Comparison of ENCODE assay signal across 8 cellular contexts in the genomic region with DNA sequence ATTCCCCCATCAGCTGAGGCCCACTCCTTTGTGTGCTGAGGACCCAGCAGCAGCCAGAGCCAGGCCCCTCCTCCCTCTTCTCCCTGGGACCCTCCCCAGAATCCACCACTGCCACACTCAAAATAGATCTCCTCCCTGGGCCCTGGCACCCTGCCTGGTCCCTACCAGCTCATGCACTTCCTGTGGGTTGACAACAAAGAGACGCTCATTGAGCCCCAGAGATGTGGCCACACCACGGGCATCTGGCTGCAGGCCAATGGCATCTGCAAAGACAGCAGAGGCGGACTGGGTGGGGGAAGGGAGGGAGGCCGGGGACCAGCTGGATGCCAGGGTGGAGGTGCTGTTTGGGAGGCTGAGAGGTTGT. TPM values are rescaled to one million over a fixed set of nuclear protein-coding genes. Genes with fewer than 3 reads are reported as not detected.
A peak's percentile ranks its signal among the peaks of the same experiment; 100 is the strongest.
DNase-seq lines count a peak whose midpoint lies in the region; ATAC-seq, FAIRE-seq and TF ChIP-seq lines count a peak whose summit lies in the region.

No MANE protein-coding gene starts in this region.

- H3K4me3 ChIP-seq in cardiac fibroblast (replicated peaks in 1 of 2; ENCODE audit: low read depth in 2 of 2, low read length in 2 of 2) (no peak overlapping the region), thyroid gland (replicated peaks in 1 of 3) (no peak overlapping the region)
- H3K4me3 ChIP-seq in naive thymus-derived CD4-positive, alpha-beta T cell (ENCODE audit: low read length), result no peak overlapping the region

- H3K27me3 ChIP-seq in naive thymus-derived CD4-positive, alpha-beta T cell (ENCODE audit: control insufficient read depth in 2 of 2, insufficient read depth in 2 of 2, low read length in 2 of 2), result no peaks in the 10 kb centered on the region
- H3K27me3 ChIP-seq in thyroid gland, result no peaks in the 10 kb centered on the region

- H3K4me1 ChIP-seq in naive thymus-derived CD4-positive, alpha-beta T cell (ENCODE audit: control insufficient read depth in 2 of 2, insufficient read depth in 2 of 2, low read length in 2 of 2), result peaks cover 13 to 14% of the 10 kb centered on the region in 2 donors
- peaks cover 50 to 79% of the 10 kb centered on the region in 2 donors for H3K4me1 ChIP-seq in thyroid gland

- peak overlapping the region in 8 of 9 donors; percentile 25 to 83 (median 56) for H3K27ac Mint-ChIP-seq in naive thymus-derived CD4-positive, alpha-beta T cell

- TF ChIP-seq CTCF in cardiac fibroblast (IDR thresholded peaks at IDR 0.05; ENCODE audit: low read depth, low read length) (no peak), thyroid gland (IDR thresholded peaks at IDR 0.05) (no peak), GM10266 (IDR thresholded peaks at IDR 0.05; ENCODE audit: control insufficient read depth, insufficient read depth, low read depth, missing control alignments) (no peak)

- peaks cover 10 to 44% (median 31%) of the 10 kb centered on the region in 7 donors for H3K4me1 Mint-ChIP-seq in naive thymus-derived CD4-positive, alpha-beta T cell

- H3K9me3 ChIP-seq in naive thymus-derived CD4-positive, alpha-beta T cell (ENCODE audit: control insufficient read depth in 2 of 3, low read length in 3 of 3), result no peaks in the 10 kb centered on the region
- no peaks in the 10 kb centered on the region for H3K9me3 ChIP-seq in thyroid gland

- WGBS in thyroid gland, 2 donors, result 8 to 18% methylated on average over 4 of the region's 4 CpGs

- DNase-seq in GM12891 (ENCODE audit: insufficient read length, low spot score) (no peak), NCI-H1092 (lab: John Stamatoyannopoulos, UW) (peak; percentile 98), UCSD-AML1 (lab: John Stamatoyannopoulos, UW; ENCODE audit: unreplicated experiment) (peak; percentile 86), cardiac fibroblast (ENCODE audit: low read depth in 2 of 2) (peak; percentile 16 to 50), thyroid gland (peak; percentile 96), GM10266 (ENCODE audit: extremely low spot score) (no peak), NCI-H446 treated with DMSO at 0.1 percent for 48 hours (lab: John Stamatoyannopoulos, UW) (no peak)
- DNase-seq in naive thymus-derived CD4-positive, alpha-beta T cell, result peak in 8 of 9 donors; percentile 44 to 67 (median 58)

- TF ChIP-seq POLR2A in GM12891 (IDR thresholded peaks at IDR 0.05; ENCODE audit: low read depth, low read length), result no peak
- no peak for TF ChIP-seq POLR2A in thyroid gland (IDR thresholded peaks at IDR 0.05)

- intact Hi-C loops in naive thymus-derived CD4-positive, alpha-beta T cell (cut with micrococcal nuclease), result no loop called here
- intact Hi-C loops in thyroid gland (cut with DNase I), result loop anchor here (5.0 kb wide), 1 partner anchor 36 kb away; no protein-coding TSS in a partner anchor

- no peak overlapping the region for H3K27ac ChIP-seq in naive thymus-derived CD4-positive, alpha-beta T cell (ENCODE audit: low read depth, low read length)
- peak overlapping the region; percentile 81 to 91 (median 84) for H3K27ac ChIP-seq in thyroid gland

- POLR2A ChIA-PET in naive thymus-derived CD4-positive, alpha-beta T cell (lab: Charles Lee), result interaction anchor here (0.6 to 1.7 kb wide), 9 partner anchors 24 to 98 kb away, joined by 3 to 6 read pairs (median 4); a partner anchor contains a TSS

- peak; percentile 81 for ATAC-seq in naive thymus-derived CD4-positive, alpha-beta T cell

- peaks cover 0 to 4% (median 0%) of the 10 kb centered on the region in 11 donors for H3K9me3 Mint-ChIP-seq in naive thymus-derived CD4-positive, alpha-beta T cell

- peaks cover 0 to 17% (median 0%) of the 10 kb centered on the region in 5 donors for H3K27me3 Mint-ChIP-seq in naive thymus-derived CD4-positive, alpha-beta T cell

- H3K36me3 Mint-ChIP-seq in naive thymus-derived CD4-positive, alpha-beta T cell, result no peaks in the 10 kb centered on the region

- FAIRE-seq in GM12891 (lab: Jason Lieb, UNC), result peak; percentile 66

- no peaks in the 10 kb centered on the region for H3K36me3 ChIP-seq in naive thymus-derived CD4-positive, alpha-beta T cell (ENCODE audit: control insufficient read depth in 2 of 3, insufficient read depth in 3 of 3, low read length in 3 of 3)
- peaks cover 0 to 1% of the 10 kb centered on the region in 2 donors for H3K36me3 ChIP-seq in thyroid gland

- CTCF ChIA-PET in naive thymus-derived CD4-positive, alpha-beta T cell (lab: Charles Lee), result interaction anchor here (0.7 to 10.3 kb wide), 34 partner anchors 10 to 709 kb away, joined by 3 to 346 read pairs (median 4); a partner anchor contains a TSS

- H3K4me3 Mint-ChIP-seq in naive thymus-derived CD4-positive, alpha-beta T cell, result peak overlapping the region in 9 of 10 donors; percentile 7 to 62 (median 41)

TF ChIP-seq in GM12891, 5 proteins besides CTCF, POLR2A, EP300 and RAD21:
- TF ChIP-seq POLR2AphosphoS5 (IDR thresholded peaks at IDR 0.05; ENCODE audit: low read depth, low read length) (no peak), SPI1 (IDR thresholded peaks at IDR 0.05; ENCODE audit: low read depth, low read length) (no peak), POU2F2 (IDR thresholded peaks at IDR 0.05; ENCODE audit: low read depth, low read length) (no peak), TAF1 (IDR thresholded peaks at IDR 0.05; ENCODE audit: low read depth, low read length) (no peak), PAX5 (IDR thresholded peaks at IDR 0.05; ENCODE audit: insufficient read depth, low read length, severe bottlenecking) (no peak)

RNA-seq across cellular contexts. Expression of a gene that starts 16.0 kb away (rescaled TPM):
- polyA plus RNA-seq in GM12891 (2012; ENCODE audit: low read depth, missing spikeins), result 0.12 TPM
- not detected for total RNA-seq in naive thymus-derived CD4-positive, alpha-beta T cell
- not detected for polyA plus RNA-seq in naive thymus-derived CD4-positive, alpha-beta T cell
- total RNA-seq in thyroid gland, result 1 to 10 TPM in 3 of 4 donors, under 1 TPM in 1; 0.11 to 1.9 (median 1.2) TPM

RNA-seq across cellular contexts. Expression of a gene that starts 17.4 kb away (rescaled TPM):
- 0.47 TPM for polyA plus RNA-seq in GM12891 (2012; ENCODE audit: low read depth, missing spikeins)
- 1 to 10 TPM in 2 of 5 experiments, under 1 TPM in 2, not detected in 1; 0.08 to 1.9 (median 1.1) TPM for total RNA-seq in naive thymus-derived CD4-positive, alpha-beta T cell
- polyA plus RNA-seq in naive thymus-derived CD4-positive, alpha-beta T cell, result under 1 TPM in 1 of 2 donors, not detected in 1; 0.15 TPM
- total RNA-seq in thyroid gland, result 100 to 1,000 TPM in 2 of 4 donors, 10 to 100 TPM in 2; 87.3 to 178 (median 125) TPM

RNA-seq across cellular contexts. Expression of a gene that starts 31.7 kb away (rescaled TPM):
- 1.0 TPM for polyA plus RNA-seq in GM12891 (2012; ENCODE audit: low read depth, missing spikeins)
- total RNA-seq in naive thymus-derived CD4-positive, alpha-beta T cell, result 10 to 100 TPM in 2 of 5 experiments, 1 to 10 TPM in 3; 6.7 to 14.3 (median 10.0) TPM
- polyA plus RNA-seq in naive thymus-derived CD4-positive, alpha-beta T cell, result 10 to 100 TPM; 12.5 to 15.6 TPM
- 100 to 1,000 TPM in 3 of 4 donors, 10 to 100 TPM in 1; 59.3 to 276 (median 187) TPM for total RNA-seq in thyroid gland

RNA-seq across cellular contexts. Expression of a gene that starts 35.5 kb away (rescaled TPM):
- 16.6 TPM for polyA plus RNA-seq in GM12891 (2012; ENCODE audit: low read depth, missing spikeins)
- 10 to 100 TPM; 28.5 to 51.3 (median 43.9) TPM for total RNA-seq in naive thymus-derived CD4-positive, alpha-beta T cell
- polyA plus RNA-seq in naive thymus-derived CD4-positive, alpha-beta T cell, result 10 to 100 TPM; 36.7 to 48.9 TPM
- total RNA-seq in thyroid gland, result 10 to 100 TPM; 17.9 to 24.9 (median 21.4) TPM

Comparison
In these comparisons a context has a peak if more than half of its experiments do, and no peak if none do; other contexts are left out.
1. DNase-seq: peak in NCI-H1092 (single experiment), UCSD-AML1 (single experiment), cardiac fibroblast (2 of 2), naive thymus-derived CD4-positive, alpha-beta T cell (8 of 9) and thyroid gland (2 of 2); none in GM12891 (single experiment), GM10266 (single experiment) and NCI-H446 treated with DMSO at 0.1 percent for 48 hours (single experiment).
2. RNA of a gene that starts 17.4 kb away (total RNA-seq): 87.3 to 178 TPM in thyroid gland; 0.08 to 1.9 TPM in naive thymus-derived CD4-positive, alpha-beta T cell; every median in the first group is over 10 times any median in the second.